18 cellular contexts compared by ENCODE assay signal in genomic region chr16:80743772-80744171, GRCh38.
A peak's percentile ranks its signal among the peaks of the same experiment; 100 is the strongest.
DNase-seq lines count a peak whose midpoint lies in the region; ATAC-seq and TF ChIP-seq lines count a peak whose summit lies in the region.
"Had no signal": no experiment of that assay in that cellular context is flagged by ENCODE, and none has a peak within 500 bp of the region (broad histone marks: within the 10 kb centered on the region; RNA-seq: fewer than 3 reads in every experiment).

No MANE protein-coding gene starts in this region.

- no peak overlapping the region for H3K4me3 Mint-ChIP-seq in activated naive CD8-positive, alpha-beta T cell treated with anti-CD3 and anti-CD28 coated beads, Interleukin-2, amount 50 U/mL, for 24 hours
- no peak overlapping the region for H3K4me3 Mint-ChIP-seq in activated naive CD8-positive, alpha-beta T cell treated with anti-CD3 and anti-CD28 coated beads for 36 hours

- peaks cover 39% of the 10 kb centered on the region for H3K4me1 Mint-ChIP-seq in activated naive CD8-positive, alpha-beta T cell treated with anti-CD3 and anti-CD28 coated beads, Interleukin-2, amount 50 U/mL, for 24 hours
- peaks cover 10% of the 10 kb centered on the region for H3K4me1 Mint-ChIP-seq in activated naive CD8-positive, alpha-beta T cell treated with anti-CD3 and anti-CD28 coated beads for 36 hours

- intact Hi-C loops in prostate gland (cut with DNase I), result no loop called here

- H3K4me3 ChIP-seq in astrocyte of the spinal cord (ENCODE audit: low read depth, low read length) (no peak overlapping the region), prostate gland (no peak overlapping the region)
- H3K4me3 ChIP-seq: Peyer's patch had no signal

- TF ChIP-seq CTCF in astrocyte of the spinal cord (IDR thresholded peaks at IDR 0.05; ENCODE audit: low read depth, low read length) (no peak), prostate gland (IDR thresholded peaks at IDR 0.05) (no peak)

- in situ Hi-C loops in astrocyte of the spinal cord (cut with HindIII; ENCODE audit: low sequenced_read_pairs), result no loop called here

- no peaks in the 10 kb centered on the region for H3K9me3 ChIP-seq in prostate gland

- peaks cover 14% of the 10 kb centered on the region for H3K36me3 Mint-ChIP-seq in activated naive CD8-positive, alpha-beta T cell treated with anti-CD3 and anti-CD28 coated beads, Interleukin-2, amount 50 U/mL, for 24 hours (ENCODE audit: low read depth)
- H3K36me3 Mint-ChIP-seq in activated naive CD8-positive, alpha-beta T cell treated with anti-CD3 and anti-CD28 coated beads for 36 hours, result peaks cover 22% of the 10 kb centered on the region

- H3K27me3 Mint-ChIP-seq in activated naive CD8-positive, alpha-beta T cell treated with anti-CD3 and anti-CD28 coated beads, Interleukin-2, amount 50 U/mL, for 24 hours, result no peaks in the 10 kb centered on the region
- no peaks in the 10 kb centered on the region for H3K27me3 Mint-ChIP-seq in activated naive CD8-positive, alpha-beta T cell treated with anti-CD3 and anti-CD28 coated beads for 36 hours

- no peak for DNase-seq in activated naive CD8-positive, alpha-beta T cell treated with anti-CD3 and anti-CD28 coated beads, Interleukin-2, amount 50 U/mL, for 24 hours
- no peak for DNase-seq in activated naive CD8-positive, alpha-beta T cell treated with anti-CD3 and anti-CD28 coated beads for 36 hours
- DNase-seq in MV-4-11 (lab: John Stamatoyannopoulos, UW) (peak; percentile 77), astrocyte of the spinal cord (ENCODE audit: low read depth, low spot score) (peak; percentile 17), DMS79 (lab: John Stamatoyannopoulos, UW) (no peak), LoVo (ENCODE audit: low spot score) (no peak), prostate gland (ENCODE audit: low spot score) (no peak)
- no peak for DNase-seq in stimulated activated naive CD8-positive, alpha-beta T cell treated with anti-CD3 and anti-CD28 coated beads, Interleukin-15, Interleukin-2, amounts not matched to agents 100 U/mL and 50 U/mL, for 24 hours
- DNase-seq: Caco-2, DMS153, HCEC 1CT, MM.1S, NCI-H1105, NCI-H1694, NCI-H510A treated with DMSO at 0.1 percent for 48 hours, Peyer's patch had no signal

- ATAC-seq in activated naive CD8-positive, alpha-beta T cell treated with anti-CD3 and anti-CD28 coated beads, Interleukin-2, amount 50 U/mL, for 24 hours, result peak; percentile 54
- ATAC-seq in stimulated activated naive CD8-positive, alpha-beta T cell treated with anti-CD3 and anti-CD28 coated beads, Interleukin-15, Interleukin-2, amounts not matched to agents 100 U/mL and 50 U/mL, for 24 hours, result peak; percentile 30
- ATAC-seq: HepG2, Right ventricle myocardium inferior had no signal

- no peaks in the 10 kb centered on the region for H3K27me3 ChIP-seq in prostate gland (replicated peaks; ENCODE audit: insufficient read depth)
- H3K27me3 ChIP-seq: Peyer's patch had no signal

- H3K27ac ChIP-seq in prostate gland, result no peak overlapping the region
- H3K27ac ChIP-seq: Peyer's patch had no signal

- peaks cover 27% of the 10 kb centered on the region for H3K9me3 Mint-ChIP-seq in activated naive CD8-positive, alpha-beta T cell treated with anti-CD3 and anti-CD28 coated beads, Interleukin-2, amount 50 U/mL, for 24 hours
- peaks cover 5% of the 10 kb centered on the region for H3K9me3 Mint-ChIP-seq in activated naive CD8-positive, alpha-beta T cell treated with anti-CD3 and anti-CD28 coated beads for 36 hours

- no peak for TF ChIP-seq POLR2A in prostate gland (IDR thresholded peaks at IDR 0.05)

- H3K36me3 ChIP-seq in prostate gland, result no peaks in the 10 kb centered on the region
- H3K36me3 ChIP-seq: Peyer's patch had no signal

- WGBS in prostate gland, result 96% methylated on average over 1 of the region's 1 CpG

- no peak overlapping the region for H3K27ac Mint-ChIP-seq in activated naive CD8-positive, alpha-beta T cell treated with anti-CD3 and anti-CD28 coated beads, Interleukin-2, amount 50 U/mL, for 24 hours
- no peak overlapping the region for H3K27ac Mint-ChIP-seq in activated naive CD8-positive, alpha-beta T cell treated with anti-CD3 and anti-CD28 coated beads for 36 hours

- H3K4me1 ChIP-seq in prostate gland (replicated peaks), result no peaks in the 10 kb centered on the region
- H3K4me1 ChIP-seq: Caco-2, Peyer's patch had no signal

Comparison
In these comparisons a context has a peak if more than half of its experiments do, and no peak if none do; other contexts are left out.
1. DNase-seq: peak in MV-4-11 (single experiment) and astrocyte of the spinal cord (single experiment); none in activated naive CD8-positive, alpha-beta T cell treated with anti-CD3 and anti-CD28 coated beads, Interleukin-2, amount 50 U/mL, for 24 hours (single experiment), activated naive CD8-positive, alpha-beta T cell treated with anti-CD3 and anti-CD28 coated beads for 36 hours (single experiment), stimulated activated naive CD8-positive, alpha-beta T cell treated with anti-CD3 and anti-CD28 coated beads, Interleukin-15, Interleukin-2, amounts not matched to agents 100 U/mL and 50 U/mL, for 24 hours (single experiment), DMS79 (single experiment), LoVo (single experiment) and prostate gland (single experiment).